In genomic region chr6:154980273-154981070, GRCh38 we compare ENCODE assay signal across 26 cellular contexts.
"Had no signal": no experiment of that assay in that cellular context is flagged by ENCODE, and none has a peak within 500 bp of the region (broad histone marks: within the 10 kb centered on the region; RNA-seq: fewer than 3 reads in every experiment).

No MANE protein-coding gene starts in this region.

- H3K4me1 ChIP-seq: lower lobe of right lung, upper lobe of left lung, vagina had no signal

- H3K4me1 Mint-ChIP-seq: natural killer cell; stimulated activated effector memory CD8-positive, alpha-beta T cell treated with anti-CD3 and anti-CD28 coated beads, Interleukin-12 subunit alpha, Interleukin-12 subunit beta, amount 100 ng/mL, for 72 hours had no signal

- H3K27me3 ChIP-seq: upper lobe of left lung, vagina had no signal

- H3K4me3 Mint-ChIP-seq: activated B cell treated with CpG ODN at 0.5 μM for 24 hours; activated CD8-positive, alpha-beta T cell treated with anti-CD3 and anti-CD28 coated beads for 36 hours; activated naive CD4-positive, alpha-beta T cell treated with anti-CD3 and anti-CD28 coated beads, Interleukin-2, amount 50 U/mL, for 24 hours; activated naive CD8-positive, alpha-beta T cell treated with anti-CD3 and anti-CD28 coated beads, Interleukin-2, amount 50 U/mL, for 24 hours; immature natural killer cell; natural killer cell; stimulated activated effector memory CD8-positive, alpha-beta T cell treated with anti-CD3 and anti-CD28 coated beads, Interleukin-12 subunit alpha, Interleukin-12 subunit beta, amount 100 ng/mL, for 72 hours; stimulated activated naive CD8-positive, alpha-beta T cell treated with anti-CD3 and anti-CD28 coated beads, Interleukin-15, Interleukin-2, amounts not matched to agents 100 ng/mL and 50 ng/mL, for 24 hours had no signal

- H3K36me3 Mint-ChIP-seq: activated naive CD4-positive, alpha-beta T cell treated with anti-CD3 and anti-CD28 coated beads, Interleukin-2, amount 50 U/mL, for 24 hours; immature natural killer cell; natural killer cell; stimulated activated effector memory CD8-positive, alpha-beta T cell treated with anti-CD3 and anti-CD28 coated beads, Interleukin-12 subunit alpha, Interleukin-12 subunit beta, amount 100 ng/mL, for 72 hours had no signal

- ATAC-seq: activated naive CD8-positive, alpha-beta T cell treated with anti-CD3 and anti-CD28 coated beads, Interleukin-2, amount 50 U/mL, for 24 hours; lower lobe of right lung; natural killer cell; sciatic nerve had no signal

- H3K27me3 Mint-ChIP-seq: activated B cell treated with CpG ODN at 0.5 μM for 24 hours; activated CD8-positive, alpha-beta T cell treated with anti-CD3 and anti-CD28 coated beads for 36 hours; activated naive CD4-positive, alpha-beta T cell treated with anti-CD3 and anti-CD28 coated beads, Interleukin-2, amount 50 U/mL, for 24 hours; activated naive CD8-positive, alpha-beta T cell treated with anti-CD3 and anti-CD28 coated beads, Interleukin-2, amount 50 U/mL, for 24 hours; stimulated activated naive CD8-positive, alpha-beta T cell treated with anti-CD3 and anti-CD28 coated beads, Interleukin-15, Interleukin-2, amounts not matched to agents 100 ng/mL and 50 ng/mL, for 24 hours had no signal

- FAIRE-seq: colon had no signal

- H3K9me3 Mint-ChIP-seq: activated B cell treated with CpG ODN at 0.5 μM for 24 hours; activated CD8-positive, alpha-beta T cell treated with anti-CD3 and anti-CD28 coated beads for 36 hours; activated naive CD4-positive, alpha-beta T cell treated with anti-CD3 and anti-CD28 coated beads, Interleukin-2, amount 50 U/mL, for 24 hours; activated T-helper 2 cell treated with anti-CD3 and anti-CD28 coated beads, Interferon-gamma antibody, Interleukin-2, Interleukin-4, amounts not matched to agents 10 μg/mL and 5 μg/mL and 100 μg/mL, durations not matched to agents 14 hours and 24 hours and 36 hours; immature natural killer cell; natural killer cell; stimulated activated effector memory CD8-positive, alpha-beta T cell treated with anti-CD3 and anti-CD28 coated beads, Interleukin-12 subunit alpha, Interleukin-12 subunit beta, amount 100 ng/mL, for 72 hours had no signal

- DNase-seq: activated B cell treated with CpG ODN at 0.5 μM for 24 hours; activated CD4-positive, alpha-beta T cell treated with anti-CD3 and anti-CD28 coated beads, Interleukin-2, amount 50 U/mL, for 1 hour; activated CD8-positive, alpha-beta T cell treated with anti-CD3 and anti-CD28 coated beads for 36 hours; activated naive CD8-positive, alpha-beta T cell treated with anti-CD3 and anti-CD28 coated beads, Interleukin-2, amount 50 U/mL, for 24 hours; activated T-cell treated with anti-CD3 and anti-CD28 coated beads, Interleukin-2, amount 50 U/mL, for 48 hours; amygdala; dermis blood vessel endothelial cell; effector CD4-positive, alpha-beta T cell; head of caudate nucleus; hypothalamus; immature natural killer cell; lower lobe of right lung; natural killer cell; posterior cingulate gyrus; stimulated activated CD4-positive, alpha-beta T cell treated with anti-CD3 and anti-CD28 coated beads, Interleukin-12 subunit alpha, Interleukin-12 subunit beta, amount 100 ng/mL, for 4 hours; stimulated activated CD4-positive, alpha-beta T cell treated with anti-CD3 and anti-CD28 coated beads, Interleukin-4, amount 100 ng/mL, for 24 hours; substantia nigra; upper lobe of left lung had no signal

- H3K4me3 ChIP-seq: lower lobe of right lung, skin epidermis, upper lobe of left lung, vagina had no signal

- H3K9me3 ChIP-seq: lower lobe of right lung, upper lobe of left lung, vagina had no signal

- H3K27ac ChIP-seq: lower lobe of right lung, skin epidermis, upper lobe of left lung, vagina had no signal

- H3K27ac Mint-ChIP-seq: activated B cell treated with CpG ODN at 0.5 μM for 24 hours; activated CD8-positive, alpha-beta T cell treated with anti-CD3 and anti-CD28 coated beads for 36 hours; activated naive CD8-positive, alpha-beta T cell treated with anti-CD3 and anti-CD28 coated beads, Interleukin-2, amount 50 U/mL, for 24 hours; activated T-helper 2 cell treated with anti-CD3 and anti-CD28 coated beads, Interferon-gamma antibody, Interleukin-2, Interleukin-4, amounts not matched to agents 10 μg/mL and 5 μg/mL and 100 μg/mL, durations not matched to agents 14 hours and 24 hours and 36 hours; natural killer cell; stimulated activated effector memory CD8-positive, alpha-beta T cell treated with anti-CD3 and anti-CD28 coated beads, Interleukin-12 subunit alpha, Interleukin-12 subunit beta, amount 100 ng/mL, for 72 hours; stimulated activated naive CD8-positive, alpha-beta T cell treated with anti-CD3 and anti-CD28 coated beads, Interleukin-15, Interleukin-2, amounts not matched to agents 100 ng/mL and 50 ng/mL, for 24 hours had no signal

- H3K36me3 ChIP-seq: lower lobe of right lung, upper lobe of left lung, vagina had no signal
